Comparison of ENCODE assay signal across 1 cellular context in genomic region chr6:20028143-20028542, GRCh38.
TF ChIP-seq lines count a peak whose summit lies in the region.

No MANE protein-coding gene starts in this region.

TF ChIP-seq in GM23338, 12 proteins besides CTCF, POLR2A, EP300 and RAD21 (continued from another document):
- TF ChIP-seq ZNF462 (CRISPR knock-in tag; IDR thresholded peaks at IDR 0.05) (no peak), EZH2 (IDR thresholded peaks at IDR 0.05; ENCODE audit: low read depth, unreplicated experiment) (no peak), STAT1 (IDR thresholded peaks at IDR 0.05; ENCODE audit: unreplicated experiment) (no peak), ETS1 (IDR thresholded peaks at IDR 0.05) (no peak), CREB1 (CRISPR knock-in tag; IDR thresholded peaks at IDR 0.05; ENCODE audit: low read depth) (no peak)
